In the genomic region with DNA sequence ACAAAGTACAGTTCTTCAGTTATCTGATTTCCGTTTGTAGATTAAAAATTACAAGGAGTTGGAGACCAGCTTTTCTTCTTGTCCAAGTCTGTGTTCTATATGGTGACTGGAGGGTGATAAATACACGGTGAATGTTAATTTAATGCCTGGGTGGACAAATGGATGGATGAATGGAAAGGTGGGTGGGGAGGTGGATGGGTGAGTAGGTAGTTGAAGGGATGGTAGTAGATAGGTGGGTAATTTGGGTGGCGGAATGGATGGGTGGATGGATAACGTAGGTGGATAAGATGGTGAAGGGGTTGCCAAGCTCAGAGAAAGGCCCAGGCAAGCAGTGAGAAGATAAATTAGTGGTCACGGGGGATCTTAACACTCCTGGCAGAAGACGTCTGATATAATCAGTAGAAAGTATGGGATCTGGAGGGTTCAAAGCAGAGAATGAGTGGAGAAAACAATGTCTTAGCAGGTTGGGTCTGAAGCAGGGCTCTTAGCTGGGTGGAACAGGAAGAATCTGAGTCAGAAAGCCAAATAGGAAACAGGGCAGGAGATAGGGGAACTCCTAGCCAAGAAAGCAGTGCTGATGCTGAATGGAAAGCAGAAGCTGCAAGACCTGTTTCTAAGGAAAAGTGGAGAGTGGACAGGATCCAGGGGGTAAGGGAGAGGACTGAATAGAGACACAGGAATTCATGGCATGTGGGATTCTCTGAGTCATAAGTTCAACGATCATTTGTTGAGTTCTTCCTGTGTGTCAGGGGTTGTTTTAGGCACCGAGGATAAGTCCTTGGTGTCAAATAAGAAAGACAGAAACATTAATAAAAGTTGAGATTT, we compare ENCODE assay signal across 9 cellular contexts.
DNase-seq lines count a peak whose midpoint lies in the region; ATAC-seq and TF ChIP-seq lines count a peak whose summit lies in the region.
"Had no signal": no experiment of that assay in that cellular context is flagged by ENCODE, and none has a peak within 500 bp of the region (broad histone marks: within the 10 kb centered on the region; RNA-seq: fewer than 3 reads in every experiment).

No MANE protein-coding gene starts in this region.

- no TSS peak for BruUV-seq in Caco-2 (replicated peaks; lab: Mats Ljungman, UMichigan)

- DNase-seq in Caco-2 (peak; percentile 55 to 73), LHCN-M2 (ENCODE audit: low read depth) (peak; percentile 95), dedifferentiated amniotic fluid mesenchymal stem cell (ENCODE audit: extremely low spot score) (peak; percentile 25), naive B cell (no peak), NCI-H2081 treated with DMSO at 0.1 percent for 48 hours (lab: John Stamatoyannopoulos, UW) (no peak), globus pallidus (ENCODE audit: low spot score) (no peak), NCI-H187 treated with DMSO at 0.1 percent for 48 hours (lab: John Stamatoyannopoulos, UW) (no peak)
- DNase-seq: ovary had no signal

- POLR2A ChIA-PET in Caco-2 (lab: Charles Lee) = no interaction called here

- H3K9me3 Mint-ChIP-seq in Caco-2 (ENCODE audit: unreplicated experiment) (no peaks in the 10 kb centered on the region), naive B cell (no peaks in the 10 kb centered on the region)

- H3K36me3 ChIP-seq in Caco-2 (ENCODE audit: control insufficient read depth, insufficient read depth, low read length) = no peaks in the 10 kb centered on the region
- H3K36me3 ChIP-seq: ovary had no signal

- no peak for TF ChIP-seq CTCF in Caco-2 (IDR thresholded peaks at IDR 0.05; ENCODE audit: insufficient read depth in 1 of 2, low read depth in 1 of 2, low read length in 1 of 2, severe bottlenecking in 1 of 2, unreplicated experiment in 1 of 2)

- ATAC-seq in naive B cell (ENCODE audit: low read depth in 2 of 2) (no peak), GM18502 (IDR thresholded peaks at IDR 0.05; ENCODE audit: poor library complexity, unreplicated experiment) (no peak)

- H3K27ac Mint-ChIP-seq in Caco-2 (ENCODE audit: unreplicated experiment) = peak overlapping the region; percentile 76
- H3K27ac Mint-ChIP-seq in naive B cell = peak overlapping the region in 4 of 6 donors; percentile 0 to 72 (median 23)

- CTCF ChIA-PET in Caco-2 (lab: Charles Lee) = no interaction called here

- no peaks in the 10 kb centered on the region for H3K27me3 ChIP-seq in Caco-2 (replicated peaks; ENCODE audit: control insufficient read depth, insufficient read depth, low read length)
- H3K27me3 ChIP-seq: ovary had no signal

- H3K4me3 Mint-ChIP-seq in Caco-2 (ENCODE audit: unreplicated experiment) = no peak overlapping the region
- H3K4me3 Mint-ChIP-seq in naive B cell = peak overlapping the region in 1 of 8 donors; percentile 6

- intact Hi-C loops in Caco-2 (cut with micrococcal nuclease; ENCODE audit: unreplicated experiment) = no loop called here

- H3K27me3 Mint-ChIP-seq in Caco-2 (ENCODE audit: insufficient read depth, unreplicated experiment) = no peaks in the 10 kb centered on the region
- H3K27me3 Mint-ChIP-seq in naive B cell = no peaks in the 10 kb centered on the region

- H3K9me3 ChIP-seq in Caco-2 = no peaks in the 10 kb centered on the region
- H3K9me3 ChIP-seq: ovary had no signal

- H3K36me3 Mint-ChIP-seq in Caco-2 (ENCODE audit: insufficient read depth, unreplicated experiment) (no peaks in the 10 kb centered on the region), naive B cell (no peaks in the 10 kb centered on the region)

- H3K4me1 Mint-ChIP-seq in Caco-2 (ENCODE audit: low read depth, unreplicated experiment) (peaks cover 22% of the 10 kb centered on the region), naive B cell (peaks cover 23 to 29% (median 29%) of the 10 kb centered on the region in 3 donors)

- H3K4me1 ChIP-seq in Caco-2 = peaks cover 20% of the 10 kb centered on the region

- H3K4me3 ChIP-seq in Caco-2 (ENCODE audit: low read depth, low read length) = no peak overlapping the region
- H3K4me3 ChIP-seq: ovary had no signal

Comparison
In these comparisons a context has a peak if more than half of its experiments do, and no peak if none do; other contexts are left out.
1. DNase-seq: peak in Caco-2 (2 of 2), LHCN-M2 (single experiment) and dedifferentiated amniotic fluid mesenchymal stem cell (single experiment); none in naive B cell (single experiment), NCI-H2081 treated with DMSO at 0.1 percent for 48 hours (single experiment), globus pallidus (single experiment) and NCI-H187 treated with DMSO at 0.1 percent for 48 hours (single experiment).